ENCODE assay signal across 9 cellular contexts in genomic region chr19:13014101-13014920, GRCh38. TPM values are rescaled to one million over a fixed set of nuclear protein-coding genes. Genes with fewer than 3 reads are reported as not detected.
DNase-seq lines count a peak whose midpoint lies in the region; ATAC-seq, FAIRE-seq and TF ChIP-seq lines count a peak whose summit lies in the region.
"Had no signal": no experiment of that assay in that cellular context is flagged by ENCODE, and none has a peak within 500 bp of the region (broad histone marks: within the 10 kb centered on the region; RNA-seq: fewer than 3 reads in every experiment).

No MANE protein-coding gene starts in this region.

- no peaks in the 10 kb centered on the region for H3K36me3 Mint-ChIP-seq in GM23338 (ENCODE audit: low read depth)
- H3K36me3 Mint-ChIP-seq in activated T-helper 1 cell treated with anti-CD3 and anti-CD28 coated beads, Interleukin-12 subunit alpha, Interleukin-12 subunit beta, Interleukin-2, Interleukin-4 antibody, amounts not matched to agents 30 ng/mL and 10 ng/mL and 1 ng/mL, durations not matched to agents 14 hours and 24 hours and 36 hours (ENCODE audit: low read depth): no peaks in the 10 kb centered on the region

- peaks cover 72% of the 10 kb centered on the region for H3K4me1 Mint-ChIP-seq in GM23338
- H3K4me1 Mint-ChIP-seq in activated T-helper 1 cell treated with anti-CD3 and anti-CD28 coated beads, Interleukin-12 subunit alpha, Interleukin-12 subunit beta, Interleukin-2, Interleukin-4 antibody, amounts not matched to agents 30 ng/mL and 10 ng/mL and 1 ng/mL, durations not matched to agents 14 hours and 24 hours and 36 hours (ENCODE audit: low read depth): peaks cover 23% of the 10 kb centered on the region

- H3K4me2 ChIP-seq in GM23338 (peak overlapping the region; percentile 71), smooth muscle cell (peak overlapping the region; percentile 84)

- H2AFZ ChIP-seq in GM23338 (no peak overlapping the region), smooth muscle cell (ENCODE audit: low read depth) (no peak overlapping the region)

- no peak overlapping the region for H3K27ac Mint-ChIP-seq in GM23338
- peak overlapping the region; percentile 40 for H3K27ac Mint-ChIP-seq in activated T-helper 1 cell treated with anti-CD3 and anti-CD28 coated beads, Interleukin-12 subunit alpha, Interleukin-12 subunit beta, Interleukin-2, Interleukin-4 antibody, amounts not matched to agents 30 ng/mL and 10 ng/mL and 1 ng/mL, durations not matched to agents 14 hours and 24 hours and 36 hours

- H3K9me2 ChIP-seq in GM23338 (ENCODE audit: insufficient read depth): no peaks in the 10 kb centered on the region

- FAIRE-seq in D721Med (lab: Jason Lieb, UNC): no peak

- peaks cover 37% of the 10 kb centered on the region for H4K20me1 ChIP-seq in GM23338 (replicated peaks; ENCODE audit: insufficient read depth)
- peaks cover 94% of the 10 kb centered on the region for H4K20me1 ChIP-seq in smooth muscle cell (ENCODE audit: low read depth)

- no peaks in the 10 kb centered on the region for H3K36me3 ChIP-seq in GM23338 (ENCODE audit: insufficient read depth)
- no peaks in the 10 kb centered on the region for H3K36me3 ChIP-seq in smooth muscle cell (ENCODE audit: low read depth)

- DNase-seq in GM23338 (ENCODE audit: low spot score): peak; percentile 70
- no peak for DNase-seq in activated T-helper 1 cell treated with anti-CD3 and anti-CD28 coated beads, Interleukin-12 subunit alpha, Interleukin-12 subunit beta, Interleukin-2, Interleukin-4 antibody, amounts not matched to agents 30 ng/mL and 10 ng/mL and 1 ng/mL, durations not matched to agents 14 hours and 24 hours and 36 hours (ENCODE audit: low spot score)
- DNase-seq in left ventricle myocardium superior: peak; percentile 62
- no peak for DNase-seq in smooth muscle cell (lab: John Stamatoyannopoulos, UW; ENCODE audit: unreplicated experiment)
- DNase-seq in NCI-H82 (lab: John Stamatoyannopoulos, UW): no peak
- DNase-seq in DMS153 treated with DMSO at 0.1 percent for 48 hours (lab: John Stamatoyannopoulos, UW; ENCODE audit: unreplicated experiment): no peak
- DNase-seq in D721Med (ENCODE audit: insufficient read length, low spot score): no peak
- DNase-seq: NCI-H187 had no signal

- no peaks in the 10 kb centered on the region for H3K9me3 ChIP-seq in smooth muscle cell (replicated peaks; ENCODE audit: low read depth)

- H3K4me3 ChIP-seq in GM23338: peak overlapping the region; percentile 45; the same call in 1 of the 2 replicates
- peak overlapping the region; percentile 40 for H3K4me3 ChIP-seq in smooth muscle cell

- H3K9ac ChIP-seq in smooth muscle cell (ENCODE audit: low read depth): no peak overlapping the region

- intact Hi-C loops in activated T-helper 1 cell treated with anti-CD3 and anti-CD28 coated beads, Interleukin-12 subunit alpha, Interleukin-12 subunit beta, Interleukin-2, Interleukin-4 antibody, amounts not matched to agents 30 ng/mL and 10 ng/mL and 1 ng/mL, durations not matched to agents 14 hours and 24 hours and 36 hours (cut with micrococcal nuclease): loop anchor here (5.0 kb wide), 1 partner anchor 177 kb away; the partner anchor contains the start of gene MAST1
- intact Hi-C loops in left ventricle myocardium superior (cut with micrococcal nuclease): no loop called here

- H3K27ac ChIP-seq in GM23338 (ENCODE audit: low read depth) (no peak overlapping the region), smooth muscle cell (ENCODE audit: low read depth) (no peak overlapping the region)

- H3K4me1 ChIP-seq in GM23338 (ENCODE audit: insufficient read depth): peaks cover 91% of the 10 kb centered on the region
- peaks cover 25% of the 10 kb centered on the region for H3K4me1 ChIP-seq in smooth muscle cell (ENCODE audit: low read depth)

- TF ChIP-seq CTCF in GM23338 (conservative IDR thresholded peaks at IDR 0.05; ENCODE audit: low read depth in 2 of 2) (no peak), smooth muscle cell (IDR thresholded peaks at IDR 0.05; ENCODE audit: borderline replicate concordance, insufficient read depth, poor library complexity, severe bottlenecking) (no peak), D721Med (IDR thresholded peaks at IDR 0.05; ENCODE audit: insufficient read depth, missing control alignments) (no peak)

- peak overlapping the region; percentile 22; the same call in 1 of the 3 replicates for H3K4me3 Mint-ChIP-seq in GM23338
- no peak overlapping the region for H3K4me3 Mint-ChIP-seq in activated T-helper 1 cell treated with anti-CD3 and anti-CD28 coated beads, Interleukin-12 subunit alpha, Interleukin-12 subunit beta, Interleukin-2, Interleukin-4 antibody, amounts not matched to agents 30 ng/mL and 10 ng/mL and 1 ng/mL, durations not matched to agents 14 hours and 24 hours and 36 hours

- ATAC-seq in GM23338: peak; percentile 2; the same call in 2 of the 3 replicates
- ATAC-seq in left ventricle myocardium superior: peak; percentile 6
- no peak for ATAC-seq in GM19395 (IDR thresholded peaks at IDR 0.05; ENCODE audit: unreplicated experiment)

- WGBS in smooth muscle cell (ENCODE audit: low lambda C conversion rate): 5% methylated on average over 35 of the region's 35 CpGs

- H3K79me2 ChIP-seq in GM23338 (replicated peaks; ENCODE audit: insufficient read depth) (no peaks in the 10 kb centered on the region), smooth muscle cell (ENCODE audit: low read depth) (no peaks in the 10 kb centered on the region)

- peaks cover 48% of the 10 kb centered on the region for H3F3A ChIP-seq in GM23338 (replicated peaks; ENCODE audit: low read depth)
- H3F3A ChIP-seq in smooth muscle cell (ENCODE audit: low read depth): no peaks in the 10 kb centered on the region

- H3K27me3 ChIP-seq in GM23338 (ENCODE audit: insufficient read depth) (peaks cover 100% of the 10 kb centered on the region), smooth muscle cell (ENCODE audit: low read depth) (peaks cover 100% of the 10 kb centered on the region)

- H3K27me3 Mint-ChIP-seq in GM23338 (ENCODE audit: insufficient read depth, low read depth, poor library complexity): peaks cover 100% of the 10 kb centered on the region
- peaks cover 63% of the 10 kb centered on the region for H3K27me3 Mint-ChIP-seq in activated T-helper 1 cell treated with anti-CD3 and anti-CD28 coated beads, Interleukin-12 subunit alpha, Interleukin-12 subunit beta, Interleukin-2, Interleukin-4 antibody, amounts not matched to agents 30 ng/mL and 10 ng/mL and 1 ng/mL, durations not matched to agents 14 hours and 24 hours and 36 hours (ENCODE audit: insufficient read depth)

- peaks cover 19% of the 10 kb centered on the region for H3K9me3 Mint-ChIP-seq in GM23338
- no peaks in the 10 kb centered on the region for H3K9me3 Mint-ChIP-seq in activated T-helper 1 cell treated with anti-CD3 and anti-CD28 coated beads, Interleukin-12 subunit alpha, Interleukin-12 subunit beta, Interleukin-2, Interleukin-4 antibody, amounts not matched to agents 30 ng/mL and 10 ng/mL and 1 ng/mL, durations not matched to agents 14 hours and 24 hours and 36 hours

TF ChIP-seq in GM23338, 12 proteins besides CTCF, POLR2A, EP300 and RAD21:
- TF ChIP-seq EZH2 (IDR thresholded peaks at IDR 0.05; ENCODE audit: low read depth, unreplicated experiment) (peak; percentile 95), ETS1 (IDR thresholded peaks at IDR 0.05) (no peak)

RNA-seq across cellular contexts. Expression of gene NFIX, which starts 19.0 kb away (rescaled TPM):
- total RNA-seq in GM23338 (2014; rRNA removed; shearing (Covaris generic)): 0.14 and 1.2 TPM in 2 replicates
- polyA plus RNA-seq in GM23338 (2016; fragmentation: Nextera tagmentation; extraction: Ambion mirVana) (0.06 and 0.31 TPM in 2 replicates), smooth muscle cell (1.8 and 1.9 TPM in 2 replicates)
- total RNA-seq in activated T-helper 1 cell treated with anti-CD3 and anti-CD28 coated beads, Interleukin-12 subunit alpha, Interleukin-12 subunit beta, Interleukin-2, Interleukin-4 antibody, amounts not matched to agents 30 ng/mL and 10 ng/mL and 1 ng/mL, durations not matched to agents 14 hours and 24 hours and 36 hours: 4.5 and 8.0 TPM in 2 replicates
- total RNA-seq in left ventricle myocardium superior (171 TPM), smooth muscle cell (2.3 TPM in 2 replicates)

RNA-seq across cellular contexts. Expression of gene DAND5, which starts 44.9 kb away (rescaled TPM):
- total RNA-seq in GM23338 (2014; rRNA removed; shearing (Covaris generic)): 0.28 TPM in 1 of 2 replicates, not detected in the other
- polyA plus RNA-seq in GM23338 (2016; fragmentation: Nextera tagmentation; extraction: Ambion mirVana): 0.10 and 0.18 TPM in 2 replicates
- 0.10 TPM in 2 replicates for total RNA-seq in activated T-helper 1 cell treated with anti-CD3 and anti-CD28 coated beads, Interleukin-12 subunit alpha, Interleukin-12 subunit beta, Interleukin-2, Interleukin-4 antibody, amounts not matched to agents 30 ng/mL and 10 ng/mL and 1 ng/mL, durations not matched to agents 14 hours and 24 hours and 36 hours
- total RNA-seq in left ventricle myocardium superior: 11.2 TPM
- total RNA-seq in smooth muscle cell: not detected in 2 replicates
- polyA plus RNA-seq in smooth muscle cell: 0.18 TPM in 1 of 2 replicates, not detected in the other

RNA-seq across cellular contexts. Expression of gene GADD45GIP1, which starts 57.3 kb away (rescaled TPM):
- 46.5 and 63.9 TPM in 2 replicates for total RNA-seq in GM23338 (2014; rRNA removed; shearing (Covaris generic))
- polyA plus RNA-seq in GM23338 (2016; fragmentation: Nextera tagmentation; extraction: Ambion mirVana) (255 and 290 TPM in 2 replicates), smooth muscle cell (152 and 153 TPM in 2 replicates)
- 32.1 and 33.2 TPM in 2 replicates for total RNA-seq in activated T-helper 1 cell treated with anti-CD3 and anti-CD28 coated beads, Interleukin-12 subunit alpha, Interleukin-12 subunit beta, Interleukin-2, Interleukin-4 antibody, amounts not matched to agents 30 ng/mL and 10 ng/mL and 1 ng/mL, durations not matched to agents 14 hours and 24 hours and 36 hours
- total RNA-seq in left ventricle myocardium superior (28.7 TPM), smooth muscle cell (51.5 and 51.6 TPM in 2 replicates)

Comparison
In these comparisons a context has a peak if more than half of its experiments do, and no peak if none do; other contexts are left out.
1. DNase-seq: peak in GM23338 (single experiment) and left ventricle myocardium superior (single experiment); none in activated T-helper 1 cell treated with anti-CD3 and anti-CD28 coated beads, Interleukin-12 subunit alpha, Interleukin-12 subunit beta, Interleukin-2, Interleukin-4 antibody, amounts not matched to agents 30 ng/mL and 10 ng/mL and 1 ng/mL, durations not matched to agents 14 hours and 24 hours and 36 hours (single experiment), smooth muscle cell (single experiment), NCI-H82 (single experiment), DMS153 treated with DMSO at 0.1 percent for 48 hours (single experiment) and D721Med (single experiment).
2. RNA of gene NFIX, which starts 19.0 kb away (total RNA-seq): 171 TPM in left ventricle myocardium superior (single experiment); 4.5 to 8.0 TPM in activated T-helper 1 cell treated with anti-CD3 and anti-CD28 coated beads, Interleukin-12 subunit alpha, Interleukin-12 subunit beta, Interleukin-2, Interleukin-4 antibody, amounts not matched to agents 30 ng/mL and 10 ng/mL and 1 ng/mL, durations not matched to agents 14 hours and 24 hours and 36 hours, 2.3 TPM in smooth muscle cell and 0.14 to 1.2 TPM in GM23338; every median in the first group is over 10 times any median in the second.